28 cellular contexts compared by ENCODE assay signal in genomic region chr10:128930422-128930821, GRCh38.
"Had no signal": no experiment of that assay in that cellular context is flagged by ENCODE, and none has a peak within 500 bp of the region (broad histone marks: within the 10 kb centered on the region; RNA-seq: fewer than 3 reads in every experiment).

No MANE protein-coding gene starts in this region.

- H3K4me3 Mint-ChIP-seq: activated CD4-positive, alpha-beta T cell treated with anti-CD3 and anti-CD28 coated beads, Interleukin-2, amount 10 ng/mL, durations not matched to agents 24 days and 14 days; activated CD8-positive, alpha-beta T cell treated with anti-CD3 and anti-CD28 coated beads for 36 hours; activated naive CD4-positive, alpha-beta T cell treated with anti-CD3 and anti-CD28 coated beads, Interleukin-2, amount 50 U/mL, for 24 hours; activated naive CD8-positive, alpha-beta T cell treated with anti-CD3 and anti-CD28 coated beads, Interleukin-2, amount 10 ng/mL, durations not matched to agents 7 days and 5 days; activated T-cell treated with anti-CD3 and anti-CD28 coated beads, Interleukin-2, amount 50 U/mL, for 72 hours; activated T-helper 17 cell treated with anti-CD3 and anti-CD28 coated beads, Interleukin-2, amount 50 U/mL, for 72 hours had no signal

- H3K27me3 Mint-ChIP-seq: activated CD8-positive, alpha-beta T cell treated with anti-CD3 and anti-CD28 coated beads for 36 hours; activated naive CD4-positive, alpha-beta T cell treated with anti-CD3 and anti-CD28 coated beads, Interleukin-2, amount 50 U/mL, for 24 hours had no signal

- DNase-seq: activated CD4-positive, alpha-beta T cell treated with anti-CD3 and anti-CD28 coated beads, Interleukin-2, amount 10 ng/mL, durations not matched to agents 24 days and 14 days; activated CD4-positive, alpha-beta T cell treated with anti-CD3 and anti-CD28 coated beads, Interleukin-2, amount 50 U/mL, for 4 hours; activated CD8-positive, alpha-beta T cell treated with anti-CD3 and anti-CD28 coated beads for 36 hours; activated gamma-delta T cell; activated naive CD4-positive, alpha-beta T cell treated with Interleukin-2 at 50 U/mL for 16 hours; activated naive CD8-positive, alpha-beta T cell treated with anti-CD3 and anti-CD28 coated beads, Interleukin-2, amount 10 ng/mL, durations not matched to agents 7 days and 5 days; activated T-cell treated with anti-CD3 and anti-CD28 coated beads, Interleukin-2, amount 50 U/mL, for 1 hour; activated T-cell treated with anti-CD3 and anti-CD28 coated beads, Interleukin-2, amount 50 U/mL, for 72 hours; body of pancreas; caudate nucleus; Kasumi-1; KG1; MG63; NCI-H1048; NCI-H1105 treated with DMSO at 0.1 percent for 48 hours; NCI-H1436; NCI-H1694; NCI-H1930; NCI-H2081 treated with DMSO at 0.1 percent for 48 hours; NCI-H226; NCI-H446 treated with DMSO at 0.1 percent for 48 hours; NCI-H524; NCI-H69; SHP77; SJCRH30 had no signal

- H3K9me3 Mint-ChIP-seq: activated CD4-positive, alpha-beta T cell treated with anti-CD3 and anti-CD28 coated beads, Interleukin-2, amount 10 ng/mL, durations not matched to agents 24 days and 14 days; activated CD8-positive, alpha-beta T cell treated with anti-CD3 and anti-CD28 coated beads for 36 hours; activated naive CD4-positive, alpha-beta T cell treated with anti-CD3 and anti-CD28 coated beads, Interleukin-2, amount 50 U/mL, for 24 hours had no signal

- H3K4me1 Mint-ChIP-seq: activated naive CD8-positive, alpha-beta T cell treated with anti-CD3 and anti-CD28 coated beads, Interleukin-2, amount 10 ng/mL, durations not matched to agents 7 days and 5 days; activated T-helper 17 cell treated with anti-CD3 and anti-CD28 coated beads, Interleukin-2, amount 50 U/mL, for 72 hours had no signal

- ATAC-seq: activated CD8-positive, alpha-beta T cell treated with anti-CD3 and anti-CD28 coated beads for 36 hours; activated T-cell treated with anti-CD3 and anti-CD28 coated beads, Interleukin-2, amount 50 U/mL, for 72 hours; activated T-helper 17 cell treated with anti-CD3 and anti-CD28 coated beads, Interleukin-2, amount 50 U/mL, for 72 hours; Panc1 had no signal

- H3K27ac Mint-ChIP-seq: activated CD4-positive, alpha-beta T cell treated with anti-CD3 and anti-CD28 coated beads, Interleukin-2, amount 10 ng/mL, durations not matched to agents 24 days and 14 days; activated CD8-positive, alpha-beta T cell treated with anti-CD3 and anti-CD28 coated beads for 36 hours; activated naive CD4-positive, alpha-beta T cell treated with anti-CD3 and anti-CD28 coated beads, Interleukin-2, amount 50 U/mL, for 24 hours; activated naive CD8-positive, alpha-beta T cell treated with anti-CD3 and anti-CD28 coated beads, Interleukin-2, amount 10 ng/mL, durations not matched to agents 7 days and 5 days; activated T-cell treated with anti-CD3 and anti-CD28 coated beads, Interleukin-2, amount 50 U/mL, for 72 hours; activated T-helper 17 cell treated with anti-CD3 and anti-CD28 coated beads, Interleukin-2, amount 50 U/mL, for 72 hours had no signal

- H3K36me3 Mint-ChIP-seq: activated naive CD4-positive, alpha-beta T cell treated with anti-CD3 and anti-CD28 coated beads, Interleukin-2, amount 50 U/mL, for 24 hours; activated naive CD8-positive, alpha-beta T cell treated with anti-CD3 and anti-CD28 coated beads, Interleukin-2, amount 10 ng/mL, durations not matched to agents 7 days and 5 days had no signal
